Comparison of ENCODE assay signal across 1 cellular context in genomic region chr10:104253106-104253505, GRCh38.
A peak's percentile ranks its signal among the peaks of the same experiment; 100 is the strongest.
TF ChIP-seq lines count a peak whose summit lies in the region.

No MANE protein-coding gene starts in this region.

TF ChIP-seq in HepG2, 621 proteins besides CTCF, POLR2A, EP300 and RAD21 (continued from another document and continues in another):
- TF ChIP-seq ETS1 (CRISPR knock-in tag; IDR thresholded peaks at IDR 0.05) (no peak), SNAPC4 (CRISPR knock-in tag; IDR thresholded peaks at IDR 0.05) (peak; percentile 80), PLSCR1 (CRISPR knock-in tag; IDR thresholded peaks at IDR 0.05; ENCODE audit: borderline replicate concordance) (no peak), ZBTB14 (CRISPR knock-in tag; IDR thresholded peaks at IDR 0.05) (no peak), ZNF652 (CRISPR knock-in tag; IDR thresholded peaks at IDR 0.05; ENCODE audit: borderline replicate concordance, low read depth) (peak; percentile 48), ZNF296 (CRISPR knock-in tag; conservative IDR thresholded peaks at IDR 0.05) (no peak), U2AF1 (optimal IDR thresholded peaks at IDR 0.05; ENCODE audit: low read depth, low read length) (no peak), FOXA1 (IDR thresholded peaks at IDR 0.05) (0 out of 2 replicates have a peak, but pooled peaks have one; percentile 50), FOXA1 (CRISPR knock-in tag; IDR thresholded peaks at IDR 0.05) (peak; percentile 92), IKZF4 (CRISPR knock-in tag; IDR thresholded peaks at IDR 0.05; ENCODE audit: borderline replicate concordance, low read depth, not compliant biosample characterization) (no peak), GLI4 (CRISPR knock-in tag; IDR thresholded peaks at IDR 0.05; ENCODE audit: borderline replicate concordance) (no peak), USF2 (IDR thresholded peaks at IDR 0.05; ENCODE audit: low read depth, low read length) (no peak), USF2 (CRISPR knock-in tag; IDR thresholded peaks at IDR 0.05; ENCODE audit: borderline replicate concordance) (no peak), ZSCAN21 (CRISPR knock-in tag; IDR thresholded peaks at IDR 0.05; ENCODE audit: borderline replicate concordance) (no peak), ZKSCAN8 (CRISPR knock-in tag; IDR thresholded peaks at IDR 0.05; ENCODE audit: borderline replicate concordance) (no peak), ZNF83 (CRISPR knock-in tag; IDR thresholded peaks at IDR 0.05; ENCODE audit: borderline replicate concordance) (no peak), SALL1 (CRISPR knock-in tag; IDR thresholded peaks at IDR 0.05) (peak; percentile 90), CAMTA2 (CRISPR knock-in tag; IDR thresholded peaks at IDR 0.05; ENCODE audit: borderline replicate concordance) (no peak), YEATS4 (CRISPR knock-in tag; IDR thresholded peaks at IDR 0.05; ENCODE audit: borderline replicate concordance) (no peak), ZNF274 (CRISPR knock-in tag; IDR thresholded peaks at IDR 0.05) (no peak), EHMT2 (IDR thresholded peaks at IDR 0.05; ENCODE audit: borderline replicate concordance, low read depth, low read length) (no peak), HNF1B (CRISPR knock-in tag; IDR thresholded peaks at IDR 0.05) (peak; percentile 77; the same call in 1 of the 2 replicates), KDM4B (CRISPR knock-in tag; IDR thresholded peaks at IDR 0.05) (no peak), ZNF710 (CRISPR knock-in tag; IDR thresholded peaks at IDR 0.05; ENCODE audit: borderline replicate concordance) (0 out of 2 replicates have a peak, but pooled peaks have one; percentile 58), MYNN (CRISPR knock-in tag; IDR thresholded peaks at IDR 0.05; ENCODE audit: low read depth) (0 out of 2 replicates have a peak, but pooled peaks have one; percentile 66), ZNF574 (CRISPR knock-in tag; IDR thresholded peaks at IDR 0.05) (peak; percentile 53; the same call in 1 of the 2 replicates), ZNF225 (CRISPR knock-in tag; IDR thresholded peaks at IDR 0.05) (no peak), THRA (CRISPR knock-in tag; IDR thresholded peaks at IDR 0.05; ENCODE audit: borderline replicate concordance) (peak; percentile 85; the same call in 1 of the 2 replicates), EED (CRISPR knock-in tag; IDR thresholded peaks at IDR 0.05) (no peak), MAX (IDR thresholded peaks at IDR 0.05) (peak; percentile 20; the same call in 1 of the 2 replicates), TARDBP (CRISPR knock-in tag; IDR thresholded peaks at IDR 0.05) (peak; percentile 87), PHF20 (CRISPR knock-in tag; IDR thresholded peaks at IDR 0.05) (no peak), DPF2 (CRISPR knock-in tag; IDR thresholded peaks at IDR 0.05; ENCODE audit: borderline replicate concordance, low read depth) (peak; percentile 87), SMAD1 (CRISPR knock-in tag; IDR thresholded peaks at IDR 0.05; ENCODE audit: borderline replicate concordance, low read depth) (no peak), MAF1 (CRISPR knock-in tag; IDR thresholded peaks at IDR 0.05; ENCODE audit: borderline replicate concordance) (no peak), ZNF761 (CRISPR knock-in tag; conservative IDR thresholded peaks at IDR 0.05) (no peak), ASH2L (IDR thresholded peaks at IDR 0.05; ENCODE audit: insufficient read length, low read depth, low read length) (no peak), TMF1 (CRISPR knock-in tag; IDR thresholded peaks at IDR 0.05; ENCODE audit: low read depth) (no peak), JUND (CRISPR knock-in tag; IDR thresholded peaks at IDR 0.05) (peak; percentile 77; the same call in 1 of the 2 replicates), ZNF460 (CRISPR knock-in tag; IDR thresholded peaks at IDR 0.05; ENCODE audit: borderline replicate concordance) (no peak), ZMYM3 (CRISPR knock-in tag; IDR thresholded peaks at IDR 0.05) (peak; percentile 51; the same call in 1 of the 2 replicates), CENPT (CRISPR knock-in tag; IDR thresholded peaks at IDR 0.05; ENCODE audit: low read depth) (no peak)
